ENCODE assay signal across 25 cellular contexts in genomic region chr16:66001432-66001831, GRCh38.
DNase-seq lines count a peak whose midpoint lies in the region; ATAC-seq, FAIRE-seq and TF ChIP-seq lines count a peak whose summit lies in the region.
"Had no signal": no experiment of that assay in that cellular context is flagged by ENCODE, and none has a peak within 500 bp of the region (broad histone marks: within the 10 kb centered on the region; RNA-seq: fewer than 3 reads in every experiment).

No MANE protein-coding gene starts in this region.

- no peak for FAIRE-seq in GM19239 (lab: Jason Lieb, UNC)
- FAIRE-seq: A204.1, GM12891, GM18507, H54 had no signal

- H3F3A ChIP-seq in PC-3 (ENCODE audit: low read length, unreplicated experiment): no peaks in the 10 kb centered on the region

- TF ChIP-seq CTCF in PC-3 (conservative IDR thresholded peaks at IDR 0.05; ENCODE audit: low read depth, low read length) (no peak), fibroblast of mammary gland (conservative IDR thresholded peaks at IDR 0.05; ENCODE audit: control insufficient read depth, insufficient read depth, low read depth, low read length) (no peak)

- peak; percentile 10 for DNase-seq in Daoy (ENCODE audit: low read depth)
- peak; percentile 5 for DNase-seq in HT1080 (ENCODE audit: low read depth)
- DNase-seq in PC-3: peak; percentile 74
- peak; percentile 7 for DNase-seq in fibroblast of mammary gland (ENCODE audit: low read depth)
- no peak for DNase-seq in NCI-H1436 treated with DMSO at 0.1 percent for 48 hours (lab: John Stamatoyannopoulos, UW)
- DNase-seq in immature natural killer cell: no peak
- no peak for DNase-seq in GM19239 (ENCODE audit: insufficient read length, low spot score)
- DNase-seq: Caco-2; CD4-positive, CD25-positive, alpha-beta regulatory T cell; CD8-positive, alpha-beta T cell; DMS153; DND-41; EL; GF-D8; GOT3 had no signal

- H3K36me3 ChIP-seq in PC-3 (ENCODE audit: low read depth, low read length): no peaks in the 10 kb centered on the region
- H3K36me3 ChIP-seq: BLaER1, HAP-1 had no signal

- H3K27me3 ChIP-seq in PC-3 (ENCODE audit: low read length): no peaks in the 10 kb centered on the region
- H3K27me3 ChIP-seq: BLaER1 had no signal

- no peaks in the 10 kb centered on the region for H3K4me1 Mint-ChIP-seq in immature natural killer cell
- H3K4me1 Mint-ChIP-seq: B cell; CD4-positive, CD25-positive, alpha-beta regulatory T cell had no signal

- POLR2A ChIA-PET in PC-3 (lab: Charles Lee; ENCODE audit: unreplicated experiment): interaction anchor here (0.6 kb wide), 1 partner anchor 74 kb away, joined by 9 read pairs; no protein-coding TSS in a partner anchor

- ATAC-seq in PC-3: peak; percentile 86
- no peak for ATAC-seq in HG03442 (IDR thresholded peaks at IDR 0.05; ENCODE audit: unreplicated experiment)
- ATAC-seq: CD8-positive, alpha-beta T cell had no signal

- H3K4me2 ChIP-seq in PC-3 (ENCODE audit: low read length): peak overlapping the region; percentile 42
- H3K4me2 ChIP-seq: BLaER1 had no signal

- H3K9me3 ChIP-seq in PC-3 (ENCODE audit: low read length): no peaks in the 10 kb centered on the region
- H3K9me3 ChIP-seq: BLaER1, Caco-2, HAP-1 had no signal

- no peaks in the 10 kb centered on the region for H4K20me1 ChIP-seq in PC-3 (ENCODE audit: low read length)
- H4K20me1 ChIP-seq: BLaER1 had no signal

- CTCF ChIA-PET in PC-3 (lab: Charles Lee): interaction anchor here (0.6 to 1.1 kb wide), 2 partner anchors 25 to 343 kb away, joined by 3 to 4 read pairs; no protein-coding TSS in a partner anchor

- intact Hi-C loops in PC-3 (cut with micrococcal nuclease): loop anchor here (1.0 to 10.0 kb wide), 4 partner anchors 117 to 877 kb away; partner anchors contain the start of gene CDH11

- H3K27ac Mint-ChIP-seq in immature natural killer cell: no peak overlapping the region
- H3K27ac Mint-ChIP-seq: B cell; CD4-positive, CD25-positive, alpha-beta regulatory T cell; CD8-positive, alpha-beta T cell had no signal

- peak overlapping the region; percentile 45 for H3K27ac ChIP-seq in PC-3 (ENCODE audit: low read length)
- H3K27ac ChIP-seq: 22Rv1, BLaER1, C4-2B had no signal

- no TSS peak for BruUV-seq in PC-3 (replicated peaks; lab: Mats Ljungman, UMichigan)

- peaks cover 31% of the 10 kb centered on the region for H3K4me1 ChIP-seq in PC-3 (ENCODE audit: insufficient read depth, low read length)
- H3K4me1 ChIP-seq: Caco-2, HAP-1 had no signal

- no peaks in the 10 kb centered on the region for H3K9me2 ChIP-seq in PC-3 (replicated peaks; ENCODE audit: low read length)

- peaks cover 2 to 12% (median 3%) of the 10 kb centered on the region in 3 donors for H3K27me3 Mint-ChIP-seq in immature natural killer cell (ENCODE audit: low read depth in 3 of 3)
- H3K27me3 Mint-ChIP-seq: B cell; CD4-positive, CD25-positive, alpha-beta regulatory T cell had no signal

- H2AFZ ChIP-seq in PC-3 (ENCODE audit: low read length): no peak overlapping the region

- no peaks in the 10 kb centered on the region for H3K9me3 Mint-ChIP-seq in immature natural killer cell
- H3K9me3 Mint-ChIP-seq: CD8-positive, alpha-beta T cell had no signal

- H3K36me3 Mint-ChIP-seq in immature natural killer cell: no peaks in the 10 kb centered on the region
- H3K36me3 Mint-ChIP-seq: CD4-positive, CD25-positive, alpha-beta regulatory T cell; CD8-positive, alpha-beta T cell had no signal

- no peak overlapping the region for H3K9ac ChIP-seq in PC-3 (ENCODE audit: low read length)
- H3K9ac ChIP-seq: BLaER1 had no signal

- H3K79me2 ChIP-seq in PC-3 (ENCODE audit: low read length): no peaks in the 10 kb centered on the region

- H3K4me3 Mint-ChIP-seq in immature natural killer cell: no peak overlapping the region
- H3K4me3 Mint-ChIP-seq: B cell; CD4-positive, CD25-positive, alpha-beta regulatory T cell; CD8-positive, alpha-beta T cell had no signal

- no peak overlapping the region for H3K4me3 ChIP-seq in PC-3 (ENCODE audit: low read length)
- H3K4me3 ChIP-seq in fibroblast of mammary gland (ENCODE audit: control insufficient read depth, low read depth, low read length): no peak overlapping the region
- H3K4me3 ChIP-seq: BLaER1, HAP-1 had no signal

Comparison
In these comparisons a context has a peak if more than half of its experiments do, and no peak if none do; other contexts are left out.
1. DNase-seq: peak in Daoy (single experiment), HT1080 (single experiment), PC-3 (single experiment) and fibroblast of mammary gland (single experiment); none in NCI-H1436 treated with DMSO at 0.1 percent for 48 hours (single experiment), immature natural killer cell (0 of 3) and GM19239 (single experiment).